Comparison of ENCODE assay signal across 14 cellular contexts in the genomic region with DNA sequence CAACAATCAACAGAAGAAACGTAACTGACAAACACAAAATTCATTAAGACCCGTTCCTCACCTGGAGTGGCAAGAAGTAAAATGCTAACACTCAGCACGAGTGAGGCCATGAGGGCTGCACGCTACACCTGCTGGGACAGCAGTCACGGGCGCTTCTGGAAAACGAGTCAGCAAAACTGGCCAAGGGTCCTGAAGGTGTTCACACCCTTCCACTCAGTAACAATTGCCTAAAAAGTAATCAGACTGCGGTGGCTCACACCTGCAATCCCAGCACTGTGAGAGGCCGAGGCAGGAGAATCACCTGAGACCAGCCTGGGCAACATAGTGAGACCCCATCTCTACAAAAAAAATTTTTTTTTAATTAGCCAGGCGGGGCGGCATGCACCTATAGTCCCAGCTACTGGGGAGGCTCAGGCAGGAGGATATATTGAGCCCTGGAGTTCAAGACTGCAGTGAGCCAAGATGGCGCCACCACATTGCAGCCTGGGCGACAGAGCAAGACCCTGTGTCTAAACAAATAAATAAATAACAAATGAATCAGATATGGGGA.
DNase-seq lines count a peak whose midpoint lies in the region; ATAC-seq and TF ChIP-seq lines count a peak whose summit lies in the region.
"Had no signal": no experiment of that assay in that cellular context is flagged by ENCODE, and none has a peak within 500 bp of the region (broad histone marks: within the 10 kb centered on the region; RNA-seq: fewer than 3 reads in every experiment).

No MANE protein-coding gene starts in this region.

- H3K36me3 Mint-ChIP-seq in natural killer cell treated with Interleukin-12 subunit alpha and Interleukin-12 subunit beta and Interleukin-15 and Interleukin-18, amount 100 ng/mL, for 72 hours: peaks cover 12% of the 10 kb centered on the region
- peaks cover 11% of the 10 kb centered on the region for H3K36me3 Mint-ChIP-seq in natural killer cell

- H3K4me1 Mint-ChIP-seq in natural killer cell treated with Interleukin-12 subunit alpha and Interleukin-12 subunit beta and Interleukin-15 and Interleukin-18, amount 100 ng/mL, for 72 hours (ENCODE audit: low read depth in 2 of 2): peaks cover 37 to 44% of the 10 kb centered on the region in 2 donors
- H3K4me1 Mint-ChIP-seq in natural killer cell: peaks cover 50 to 64% of the 10 kb centered on the region in 2 donors

- H3K4me3 Mint-ChIP-seq in natural killer cell treated with Interleukin-12 subunit alpha and Interleukin-12 subunit beta and Interleukin-15 and Interleukin-18, amount 100 ng/mL, for 72 hours: no peak overlapping the region
- H3K4me3 Mint-ChIP-seq in natural killer cell: no peak overlapping the region

- H3K27me3 Mint-ChIP-seq in natural killer cell treated with Interleukin-12 subunit alpha and Interleukin-12 subunit beta and Interleukin-15 and Interleukin-18, amount 100 ng/mL, for 72 hours: peaks cover 0 to 39% of the 10 kb centered on the region in 2 donors
- peaks cover 23 to 50% of the 10 kb centered on the region in 2 donors for H3K27me3 Mint-ChIP-seq in natural killer cell (ENCODE audit: low read depth in 2 of 2)

- ATAC-seq in natural killer cell treated with Interleukin-12 subunit alpha and Interleukin-12 subunit beta and Interleukin-15 and Interleukin-18, amount 100 ng/mL, for 72 hours: no peak
- no peak for ATAC-seq in natural killer cell
- ATAC-seq in GM19328 (IDR thresholded peaks at IDR 0.05; ENCODE audit: unreplicated experiment): no peak
- ATAC-seq in GM21360 (IDR thresholded peaks at IDR 0.05; ENCODE audit: unreplicated experiment): no peak

- no peak overlapping the region for H3K27ac Mint-ChIP-seq in natural killer cell treated with Interleukin-12 subunit alpha and Interleukin-12 subunit beta and Interleukin-15 and Interleukin-18, amount 100 ng/mL, for 72 hours
- H3K27ac Mint-ChIP-seq in natural killer cell: peak overlapping the region in 1 of 2 donors; percentile 29

- peaks cover 2% of the 10 kb centered on the region for H3K9me3 Mint-ChIP-seq in natural killer cell treated with Interleukin-12 subunit alpha and Interleukin-12 subunit beta and Interleukin-15 and Interleukin-18, amount 100 ng/mL, for 72 hours
- peaks cover 2 to 5% of the 10 kb centered on the region in 2 donors for H3K9me3 Mint-ChIP-seq in natural killer cell

- TF ChIP-seq CTCF in natural killer cell (IDR thresholded peaks at IDR 0.05): no peak

- DNase-seq in activated CD4-positive, CD25-positive, alpha-beta regulatory T cell treated with anti-CD3 and anti-CD28 coated beads, Interleukin-2, amount 50 U/mL, for 72 hours: peak; percentile 20
- DNase-seq in activated CD4-positive, CD25-positive, alpha-beta regulatory T cell (lab: John Stamatoyannopoulos, UW): no peak
- peak; percentile 32 for DNase-seq in natural killer cell treated with Interleukin-12 subunit alpha and Interleukin-12 subunit beta and Interleukin-15 and Interleukin-18, amount 100 ng/mL, for 72 hours (ENCODE audit: low spot score)
- DNase-seq in natural killer cell (no peak), mesenteric fat pad (ENCODE audit: low spot score) (peak; percentile 72), midbrain (lab: John Stamatoyannopoulos, UW) (no peak)
- DNase-seq: COR-L47, DMS153, KBM-7, NCI-H1436 treated with DMSO at 0.1 percent for 48 hours, NCI-H2081, NCI-H510A treated with DMSO at 0.1 percent for 48 hours had no signal

- intact Hi-C loops in natural killer cell (cut with micrococcal nuclease): no loop called here

Comparison
In these comparisons a context has a peak if more than half of its experiments do, and no peak if none do; other contexts are left out.
1. DNase-seq: peak in activated CD4-positive, CD25-positive, alpha-beta regulatory T cell treated with anti-CD3 and anti-CD28 coated beads, Interleukin-2, amount 50 U/mL, for 72 hours (single experiment), natural killer cell treated with Interleukin-12 subunit alpha and Interleukin-12 subunit beta and Interleukin-15 and Interleukin-18, amount 100 ng/mL, for 72 hours (single experiment) and mesenteric fat pad (single experiment); none in activated CD4-positive, CD25-positive, alpha-beta regulatory T cell (0 of 4), natural killer cell (single experiment) and midbrain (single experiment).